In the genomic region with DNA sequence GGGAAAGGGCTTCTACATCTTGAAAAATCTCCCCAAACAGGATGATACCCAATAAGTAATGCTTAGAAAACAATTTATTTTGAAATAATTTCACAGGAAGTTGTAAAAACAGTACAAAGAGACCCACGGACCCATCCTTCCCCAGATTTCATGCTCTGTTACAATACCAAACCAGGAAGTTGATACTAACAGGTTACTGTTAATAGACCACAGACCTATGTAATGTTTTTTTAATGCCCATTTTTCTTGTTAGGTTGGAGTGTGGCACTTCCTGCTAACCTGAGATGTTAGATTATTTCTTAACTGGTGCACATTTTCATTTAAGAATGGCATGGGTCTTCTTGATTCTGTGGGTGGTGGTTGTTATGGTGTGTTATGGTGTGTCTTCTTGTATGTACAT, we compare ENCODE assay signal across 1 cellular context.
TF ChIP-seq lines count a peak whose summit lies in the region.

No MANE protein-coding gene starts in this region.

TF ChIP-seq in HepG2, 621 proteins besides CTCF, POLR2A, EP300 and RAD21:
- TF ChIP-seq U2AF2 (IDR thresholded peaks at IDR 0.05; ENCODE audit: low read depth, low read length): no peak
- no peak for TF ChIP-seq BCL6 (CRISPR knock-in tag; IDR thresholded peaks at IDR 0.05)
- no peak for TF ChIP-seq IRF2 (CRISPR knock-in tag; IDR thresholded peaks at IDR 0.05)
- TF ChIP-seq ZSCAN12 (CRISPR knock-in tag; IDR thresholded peaks at IDR 0.05): no peak
TF ChIP-seq in HepG2: peak in this region for 0.
